9 cellular contexts compared by ENCODE assay signal in the genomic region with DNA sequence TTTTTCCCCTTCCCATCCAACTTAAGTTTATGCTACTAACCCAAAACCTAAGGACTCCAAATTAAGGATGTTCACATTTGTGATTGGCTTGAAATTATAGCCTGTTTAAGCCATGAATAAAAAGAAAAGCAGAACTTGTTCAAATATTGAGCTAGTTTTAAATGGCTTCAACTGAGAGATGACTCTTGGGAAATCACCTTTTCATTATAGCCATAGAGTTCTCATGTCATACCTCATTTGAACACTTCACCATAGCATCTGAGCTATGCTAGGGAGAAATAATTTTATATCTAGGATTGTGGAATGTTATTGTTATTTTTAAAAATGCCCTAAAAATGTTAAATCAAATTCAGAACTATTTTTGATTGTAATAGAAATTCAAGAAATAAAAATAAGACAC.
"Had no signal": no experiment of that assay in that cellular context is flagged by ENCODE, and none has a peak within 500 bp of the region (broad histone marks: within the 10 kb centered on the region; RNA-seq: fewer than 3 reads in every experiment).

No MANE protein-coding gene starts in this region.

- H3K27ac ChIP-seq: HL-60, KMS-11 had no signal

- FAIRE-seq: H1, H54, HepG2 had no signal

- ATAC-seq: GM23338, HepG2 had no signal

- H3K9ac ChIP-seq: KMS-11 had no signal

- H2AFZ ChIP-seq: GM23338 had no signal

- H3K4me2 ChIP-seq: GM23338, KMS-11 had no signal

- H3K4me3 ChIP-seq: GM23338 had no signal

- DNase-seq: H9, HCEC 1CT, KBM-7 had no signal
